In genomic region chr1:205797122-205797521, GRCh38 we compare ENCODE assay signal across 19 cellular contexts. TPM values are rescaled to one million over a fixed set of nuclear protein-coding genes. Genes with fewer than 3 reads are reported as not detected.
DNase-seq lines count a peak whose midpoint lies in the region; ATAC-seq, FAIRE-seq and TF ChIP-seq lines count a peak whose summit lies in the region.
"Had no signal": no experiment of that assay in that cellular context is flagged by ENCODE, and none has a peak within 500 bp of the region (broad histone marks: within the 10 kb centered on the region; RNA-seq: fewer than 3 reads in every experiment).

No MANE protein-coding gene starts in this region.

- TF ChIP-seq CTCF in right atrium auricular region (IDR thresholded peaks at IDR 0.05), result no peak
- TF ChIP-seq CTCF in K562 (IDR thresholded peaks at IDR 0.05 in 2 of 3, conservative IDR thresholded peaks at IDR 0.05 in 1 of 3; ENCODE audit: insufficient read depth in 2 of 3, low read depth in 1 of 3, low read length in 3 of 3), result no peak

- CTCF ChIA-PET in K562 (lab: Yijun Ruan, JAX; ENCODE audit: low intra/inter-chr PET ratio), result no interaction called here

- FAIRE-seq in K562 (lab: Jason Lieb, UNC), result no peak
- FAIRE-seq: HTR-8/SVneo had no signal

- H3K4me1 ChIP-seq in right atrium auricular region (peaks cover 0 to 32% of the 10 kb centered on the region in 2 donors), right cardiac atrium (ENCODE audit: control insufficient read depth, insufficient read depth, low read length) (peaks cover 2% of the 10 kb centered on the region), K562 (replicated peaks in 1 of 2; ENCODE audit: control insufficient read depth in 2 of 2, insufficient read depth in 2 of 2, low read length in 2 of 2) (peaks cover 6 to 19% of the 10 kb centered on the region in 2 experiments; a peak in 4 of 5 replicates)

- H3K27ac Mint-ChIP-seq in activated T-cell treated with anti-CD3 and anti-CD28 coated beads, Interleukin-2, amount 50 U/mL, for 24 hours, result peak overlapping the region; percentile 12
- H3K27ac Mint-ChIP-seq in stimulated activated effector memory CD8-positive, alpha-beta T cell treated with anti-CD3 and anti-CD28 coated beads, Interleukin-12 subunit alpha, Interleukin-12 subunit beta, amount 100 ng/mL, for 72 hours, result peak overlapping the region; percentile 75
- H3K27ac Mint-ChIP-seq: CD4-positive, alpha-beta T cell; HFFc6 had no signal

- no TSS peak for BruUV-seq in K562 (replicated peaks; lab: Mats Ljungman, UMichigan)

- H3K27ac ChIP-seq in right atrium auricular region (peak overlapping the region; percentile 16 to 37), right cardiac atrium (ENCODE audit: low read length) (no peak overlapping the region), K562 (ENCODE audit: extremely low read depth, low read depth, low read length) (no peak overlapping the region), caudate nucleus (ENCODE audit: low read depth, low read length) (no peak overlapping the region)
- H3K27ac ChIP-seq: BLaER1 treated with 17β-estradiol and CSF1 and Interleukin-3, amounts not matched to agents 10 nM and 100 nM had no signal

- peak overlapping the region in 1 of 2 experiments; percentile 23; a peak in 1 of 4 replicates for H3K9ac ChIP-seq in K562 (ENCODE audit: insufficient read depth in 1 of 2, low read depth in 2 of 2, low read length in 2 of 2)
- H3K9ac ChIP-seq: BLaER1 treated with 17β-estradiol and CSF1 and Interleukin-3, amounts not matched to agents 10 nM and 100 nM had no signal

- ATAC-seq in right cardiac atrium, result no peak
- peak; percentile 24 for ATAC-seq in K562
- no peak for ATAC-seq in stimulated activated effector memory CD8-positive, alpha-beta T cell treated with anti-CD3 and anti-CD28 coated beads, Interleukin-12 subunit alpha, Interleukin-12 subunit beta, amount 100 ng/mL, for 72 hours

- 81% methylated on average over 2 of the region's 2 CpGs for WGBS in right cardiac atrium
- WGBS in K562 (ENCODE audit: insufficient coverage, low coverage, missing lambda C conversion rate), result 39% methylated on average over 2 of the region's 2 CpGs

- no peak overlapping the region for H2AFZ ChIP-seq in K562 (ENCODE audit: low read depth, low read length)

- H3K27me3 ChIP-seq in right atrium auricular region (no peaks in the 10 kb centered on the region), right cardiac atrium (ENCODE audit: control insufficient read depth, insufficient read depth) (no peaks in the 10 kb centered on the region), K562 (ENCODE audit: control insufficient read depth in 2 of 2, insufficient read depth in 2 of 2, low read length in 2 of 2) (no peaks in the 10 kb centered on the region)
- H3K27me3 ChIP-seq: BLaER1 treated with 17β-estradiol and CSF1 and Interleukin-3, amounts not matched to agents 10 nM and 100 nM had no signal

- POLR2A ChIA-PET in K562 (lab: Yijun Ruan, JAX), result interaction anchor here (0.6 to 1.8 kb wide), 6 partner anchors 10 to 229 kb away, joined by 3 to 7 read pairs (median 4); partner anchors contain the start of gene RAB29

- H3K4me3 Mint-ChIP-seq in activated T-cell treated with anti-CD3 and anti-CD28 coated beads, Interleukin-2, amount 50 U/mL, for 24 hours, result no peak overlapping the region
- no peak overlapping the region for H3K4me3 Mint-ChIP-seq in stimulated activated effector memory CD8-positive, alpha-beta T cell treated with anti-CD3 and anti-CD28 coated beads, Interleukin-12 subunit alpha, Interleukin-12 subunit beta, amount 100 ng/mL, for 72 hours
- H3K4me3 Mint-ChIP-seq: CD4-positive, alpha-beta T cell; HFFc6 had no signal

- no peaks in the 10 kb centered on the region for H3K9me1 ChIP-seq in K562 (ENCODE audit: control insufficient read depth, insufficient read depth, low read length)

- no peak for DNase-seq in activated T-cell treated with anti-CD3 and anti-CD28 coated beads, Interleukin-2, amount 50 U/mL, for 24 hours
- no peak for DNase-seq in activated T-cell treated with anti-CD3 and anti-CD28 coated beads, Interleukin-2, amount 50 U/mL, for 1 hour
- DNase-seq in right atrium auricular region (ENCODE audit: low spot score) (no peak), right cardiac atrium (no peak), K562 (ENCODE audit: extremely low read depth in 1 of 4, low spot score in 3 of 4) (peak in 1 of 4 experiments; percentile 40), caudate nucleus (lab: John Stamatoyannopoulos, UW) (no peak), occipital lobe (lab: John Stamatoyannopoulos, UW) (no peak)
- DNase-seq in stimulated activated effector memory CD8-positive, alpha-beta T cell treated with anti-CD3 and anti-CD28 coated beads, Interleukin-12 subunit alpha, Interleukin-12 subunit beta, amount 100 ng/mL, for 72 hours (ENCODE audit: low spot score in 2 of 2), result no peak
- DNase-seq: 8988T; ACHN; Calu3; CD4-positive, alpha-beta T cell; DMS 273 treated with DMSO at 0.1 percent for 48 hours; HCEC 1CT; HFFc6 had no signal

- peaks cover 89% of the 10 kb centered on the region for H3K36me3 ChIP-seq in right atrium auricular region
- H3K36me3 ChIP-seq in K562 (ENCODE audit: control insufficient read depth, insufficient read depth, low read length), result peaks cover 69% of the 10 kb centered on the region

- peaks cover under 1% of the 10 kb centered on the region for H4K20me1 ChIP-seq in K562 (replicated peaks; ENCODE audit: control insufficient read depth, insufficient read depth, low read length)

- in situ Hi-C loops in K562 (cut with MboI), result loop anchor here (5.0 kb wide), 1 partner anchor 185 kb away; no protein-coding TSS in a partner anchor

- TF ChIP-seq POLR2A in K562 (conservative IDR thresholded peaks at IDR 0.05), result no peak

- TF ChIP-seq RAD21 in K562 (CRISPR knock-in tag; conservative IDR thresholded peaks at IDR 0.05 in 1 of 2, IDR thresholded peaks at IDR 0.05 in 1 of 2), result no peak

- intact Hi-C loops in right cardiac atrium (cut with DNase I), result loop anchor here in 2 of 4 donors (10.0 kb wide), 2 partner anchors 118 to 178 kb away; no protein-coding TSS in a partner anchor
- intact Hi-C loops in K562 (cut with micrococcal nuclease), result no loop called here

- peaks cover 86% of the 10 kb centered on the region for H3K36me3 Mint-ChIP-seq in activated T-cell treated with anti-CD3 and anti-CD28 coated beads, Interleukin-2, amount 50 U/mL, for 24 hours (ENCODE audit: low read depth)
- H3K36me3 Mint-ChIP-seq in stimulated activated effector memory CD8-positive, alpha-beta T cell treated with anti-CD3 and anti-CD28 coated beads, Interleukin-12 subunit alpha, Interleukin-12 subunit beta, amount 100 ng/mL, for 72 hours, result peaks cover 65% of the 10 kb centered on the region

- H3K27me3 Mint-ChIP-seq in activated T-cell treated with anti-CD3 and anti-CD28 coated beads, Interleukin-2, amount 50 U/mL, for 24 hours, result no peaks in the 10 kb centered on the region
- H3K27me3 Mint-ChIP-seq: CD4-positive, alpha-beta T cell had no signal

- H3K9me3 ChIP-seq in right atrium auricular region, result no peaks in the 10 kb centered on the region
- no peaks in the 10 kb centered on the region for H3K9me3 ChIP-seq in right cardiac atrium (ENCODE audit: control insufficient read depth, low read length)
- H3K9me3 ChIP-seq in K562 (replicated peaks; ENCODE audit: control insufficient read depth, insufficient read depth, low read depth, low read length), result no peaks in the 10 kb centered on the region
- H3K9me3 ChIP-seq: BLaER1 treated with 17β-estradiol and CSF1 and Interleukin-3, amounts not matched to agents 10 nM and 100 nM had no signal

- no peak for TF ChIP-seq EP300 in K562 (IDR thresholded peaks at IDR 0.05; ENCODE audit: low read length)

- no peak overlapping the region for H3K4me3 ChIP-seq in right atrium auricular region
- H3K4me3 ChIP-seq in right cardiac atrium (ENCODE audit: low read length), result no peak overlapping the region
- no peak overlapping the region for H3K4me3 ChIP-seq in K562
- H3K4me3 ChIP-seq: BLaER1 treated with 17β-estradiol and CSF1 and Interleukin-3, amounts not matched to agents 10 nM and 100 nM had no signal

- peaks cover 1% of the 10 kb centered on the region for H3K4me1 Mint-ChIP-seq in activated T-cell treated with anti-CD3 and anti-CD28 coated beads, Interleukin-2, amount 50 U/mL, for 24 hours (ENCODE audit: low read depth)
- peaks cover 11% of the 10 kb centered on the region for H3K4me1 Mint-ChIP-seq in stimulated activated effector memory CD8-positive, alpha-beta T cell treated with anti-CD3 and anti-CD28 coated beads, Interleukin-12 subunit alpha, Interleukin-12 subunit beta, amount 100 ng/mL, for 72 hours

- H3K9me3 Mint-ChIP-seq in activated T-cell treated with anti-CD3 and anti-CD28 coated beads, Interleukin-2, amount 50 U/mL, for 24 hours, result no peaks in the 10 kb centered on the region
- H3K9me3 Mint-ChIP-seq in stimulated activated effector memory CD8-positive, alpha-beta T cell treated with anti-CD3 and anti-CD28 coated beads, Interleukin-12 subunit alpha, Interleukin-12 subunit beta, amount 100 ng/mL, for 72 hours, result no peaks in the 10 kb centered on the region
- H3K9me3 Mint-ChIP-seq: CD4-positive, alpha-beta T cell; HFFc6 had no signal

- no peak overlapping the region; the same call in 1 of the 2 replicates for H3K4me2 ChIP-seq in K562 (ENCODE audit: insufficient read depth, low read length)
- H3K4me2 ChIP-seq: BLaER1 treated with 17β-estradiol and CSF1 and Interleukin-3, amounts not matched to agents 10 nM and 100 nM had no signal

- H3K79me2 ChIP-seq in K562 (ENCODE audit: control insufficient read depth, insufficient read depth, low read length), result no peaks in the 10 kb centered on the region

RNA-seq across cellular contexts. Expression of gene SLC41A1, which starts 15.9 kb away (rescaled TPM):
- total RNA-seq in right atrium auricular region, result 100 to 1,000 TPM; 204 to 255 TPM
- 100 to 1,000 TPM; 235 to 420 (median 330) TPM for total RNA-seq in right cardiac atrium
- polyA plus RNA-seq in right cardiac atrium, result 187 TPM
- total RNA-seq in K562 (2011; cell fraction: chromatin; rRNA removed; ENCODE audit: low replicate concordance), result 37.1 and 52.9 TPM in 2 replicates
- total RNA-seq in K562 (2011; cell fraction: nucleolus; rRNA removed), result 32.9 and 38.7 TPM in 2 replicates
- 41.1 and 61.4 TPM in 2 replicates for total RNA-seq in K562 (2011; cell fraction: nucleoplasm; rRNA removed)
- total RNA-seq in K562 (2014; rRNA removed), result 6.8 and 7.7 TPM in 2 replicates
- total RNA-seq in K562 (2014; rRNA removed; fragmentation: Illumina TruSeq; extraction: Trizol), result 13.4 and 13.5 TPM in 2 replicates
- 8.0 and 8.4 TPM in 2 replicates for total RNA-seq in K562 (2015; rRNA removed; fragmentation: Illumina TruSeq; extraction: Trizol)
- 17.2 and 20.5 TPM in 2 replicates for total RNA-seq in K562 (2021)
- 23.2 and 29.3 TPM in 2 replicates for polyA plus RNA-seq in K562 (2011; rRNA removed)
- 21.8 and 23.3 TPM in 2 replicates for polyA plus RNA-seq in K562 (2011; cell fraction: cytosol; rRNA removed)
- 32.7 and 46.6 TPM in 2 replicates for polyA plus RNA-seq in K562 (2011; cell fraction: nucleus; rRNA removed)
- 10.0 and 11.9 TPM in 2 replicates for polyA plus RNA-seq in K562 (2012)
- 21.0 and 26.8 TPM in 2 replicates for polyA plus RNA-seq in K562 (2014; fragmentation: Illumina TruSeq; extraction: Trizol)
- polyA plus RNA-seq in K562 (2014; fragmentation: Nextera tagmentation; extraction: Ambion mirVana), result 1 to 10 TPM; 4.1 to 5.5 TPM
- polyA plus RNA-seq in K562 (2014; rRNA removed), result 11.4 and 12.2 TPM in 2 replicates
- polyA minus RNA-seq in K562 (2011; rRNA and poly(A)+ RNA removed), result 15.4 and 21.7 TPM in 2 replicates
- polyA minus RNA-seq in K562 (2011; cell fraction: cytosol; rRNA and poly(A)+ RNA removed), result 8.3 and 13.1 TPM in 2 replicates
- polyA minus RNA-seq in K562 (2011; cell fraction: nucleus; rRNA and poly(A)+ RNA removed), result 9.1 and 9.7 TPM in 2 replicates
- 11.2 TPM for total RNA-seq in occipital lobe

RNA-seq across cellular contexts. Expression of gene RAB29, which starts 21.8 kb away (rescaled TPM):
- total RNA-seq in right atrium auricular region (10 to 100 TPM; 17.7 to 18.6 TPM), right cardiac atrium (10 to 100 TPM; 19.3 to 24.8 (median 21.4) TPM), K562 (2014; rRNA removed) (6.9 and 7.7 TPM in 2 replicates), K562 (2014; rRNA removed; fragmentation: Illumina TruSeq; extraction: Trizol) (8.5 and 10.2 TPM in 2 replicates), K562 (2015; rRNA removed; fragmentation: Illumina TruSeq; extraction: Trizol) (9.9 and 11.5 TPM in 2 replicates), K562 (2021) (7.8 and 8.0 TPM in 2 replicates), occipital lobe (11.7 TPM)
- polyA plus RNA-seq in right cardiac atrium (10.6 TPM), K562 (2011; rRNA removed) (9.9 and 17.6 TPM in 2 replicates), K562 (2014; fragmentation: Illumina TruSeq; extraction: Trizol) (11.1 and 13.9 TPM in 2 replicates), K562 (2014; fragmentation: Nextera tagmentation; extraction: Ambion mirVana) (1 to 10 TPM; 6.3 to 7.5 TPM), K562 (2014; rRNA removed) (7.2 and 10.8 TPM in 2 replicates)
- 9.7 and 12.5 TPM in 2 replicates for total RNA-seq in K562 (2011; cell fraction: chromatin; rRNA removed; ENCODE audit: low replicate concordance)
- 7.2 and 7.7 TPM in 2 replicates for total RNA-seq in K562 (2011; cell fraction: nucleolus; rRNA removed)
- 8.9 and 11.8 TPM in 2 replicates for total RNA-seq in K562 (2011; cell fraction: nucleoplasm; rRNA removed)
- 11.0 and 14.5 TPM in 2 replicates for polyA plus RNA-seq in K562 (2011; cell fraction: cytosol; rRNA removed)
- 7.4 and 13.4 TPM in 2 replicates for polyA plus RNA-seq in K562 (2011; cell fraction: nucleus; rRNA removed)
- 11.1 and 11.3 TPM in 2 replicates for polyA plus RNA-seq in K562 (2012)
- polyA minus RNA-seq in K562 (2011; rRNA and poly(A)+ RNA removed), result 6.1 and 11.9 TPM in 2 replicates
- 3.5 and 7.2 TPM in 2 replicates for polyA minus RNA-seq in K562 (2011; cell fraction: cytosol; rRNA and poly(A)+ RNA removed)
- polyA minus RNA-seq in K562 (2011; cell fraction: nucleus; rRNA and poly(A)+ RNA removed), result 4.1 and 4.8 TPM in 2 replicates

RNA-seq across cellular contexts. Expression of gene NUCKS1, which starts 47.1 kb away (rescaled TPM):
- total RNA-seq in right atrium auricular region (100 to 1,000 TPM; 109 to 128 TPM), right cardiac atrium (100 to 1,000 TPM; 224 to 277 (median 251) TPM), K562 (2014; rRNA removed) (81.9 and 87.5 TPM in 2 replicates), K562 (2014; rRNA removed; fragmentation: Illumina TruSeq; extraction: Trizol) (232 and 280 TPM in 2 replicates), K562 (2015; rRNA removed; fragmentation: Illumina TruSeq; extraction: Trizol) (236 and 244 TPM in 2 replicates), K562 (2021) (201 and 216 TPM in 2 replicates), occipital lobe (257 TPM)
- polyA plus RNA-seq in right cardiac atrium (89.9 TPM), K562 (2011; rRNA removed) (117 and 149 TPM in 2 replicates), K562 (2014; fragmentation: Illumina TruSeq; extraction: Trizol) (167 and 177 TPM in 2 replicates), K562 (2014; fragmentation: Nextera tagmentation; extraction: Ambion mirVana) (10 to 100 TPM; 66.7 to 83.4 TPM), K562 (2014; rRNA removed) (94.4 and 95.1 TPM in 2 replicates)
- total RNA-seq in K562 (2011; cell fraction: chromatin; rRNA removed; ENCODE audit: low replicate concordance), result 27.6 and 204 TPM in 2 replicates
- 10.8 and 27.2 TPM in 2 replicates for total RNA-seq in K562 (2011; cell fraction: nucleolus; rRNA removed)
- 57.1 and 92.6 TPM in 2 replicates for total RNA-seq in K562 (2011; cell fraction: nucleoplasm; rRNA removed)
- 32.1 and 83.7 TPM in 2 replicates for polyA plus RNA-seq in K562 (2011; cell fraction: cytosol; rRNA removed)
- polyA plus RNA-seq in K562 (2011; cell fraction: nucleus; rRNA removed), result 19.9 and 37.5 TPM in 2 replicates
- 80.3 and 120 TPM in 2 replicates for polyA plus RNA-seq in K562 (2012)
- polyA minus RNA-seq in K562 (2011; rRNA and poly(A)+ RNA removed), result 303 and 322 TPM in 2 replicates
- polyA minus RNA-seq in K562 (2011; cell fraction: cytosol; rRNA and poly(A)+ RNA removed), result 85.8 and 115 TPM in 2 replicates
- 23.7 and 70.9 TPM in 2 replicates for polyA minus RNA-seq in K562 (2011; cell fraction: nucleus; rRNA and poly(A)+ RNA removed)

RNA-seq across cellular contexts. Expression of gene PM20D1, which starts 52.8 kb away (rescaled TPM):
- total RNA-seq in right atrium auricular region (1 to 10 TPM; 1.2 to 1.4 TPM), right cardiac atrium (1 to 10 TPM in 3 of 4 donors, under 1 TPM in 1; 0.64 to 2.2 (median 1.6) TPM), K562 (2014; rRNA removed) (not detected in 2 replicates), K562 (2014; rRNA removed; fragmentation: Illumina TruSeq; extraction: Trizol) (not detected in 2 replicates), K562 (2015; rRNA removed; fragmentation: Illumina TruSeq; extraction: Trizol) (not detected in 2 replicates), K562 (2021) (not detected in 2 replicates), occipital lobe (not detected)
- polyA plus RNA-seq in right cardiac atrium (1.0 TPM), K562 (2011; rRNA removed) (not detected in 2 replicates), K562 (2014; fragmentation: Illumina TruSeq; extraction: Trizol) (not detected in 2 replicates), K562 (2014; fragmentation: Nextera tagmentation; extraction: Ambion mirVana) (not detected), K562 (2014; rRNA removed) (not detected in 2 replicates)
- total RNA-seq in K562 (2011; cell fraction: chromatin; rRNA removed; ENCODE audit: low replicate concordance), result not detected in 2 replicates
- not detected in 2 replicates for total RNA-seq in K562 (2011; cell fraction: nucleolus; rRNA removed)
- not detected in 2 replicates for total RNA-seq in K562 (2011; cell fraction: nucleoplasm; rRNA removed)
- not detected in 2 replicates for polyA plus RNA-seq in K562 (2011; cell fraction: cytosol; rRNA removed)
- polyA plus RNA-seq in K562 (2011; cell fraction: nucleus; rRNA removed), result not detected in 2 replicates
- 0.07 TPM in 1 of 2 replicates, not detected in the other for polyA plus RNA-seq in K562 (2012)
- polyA minus RNA-seq in K562 (2011; rRNA and poly(A)+ RNA removed), result not detected in 2 replicates
- not detected in 2 replicates for polyA minus RNA-seq in K562 (2011; cell fraction: cytosol; rRNA and poly(A)+ RNA removed)
- not detected in 2 replicates for polyA minus RNA-seq in K562 (2011; cell fraction: nucleus; rRNA and poly(A)+ RNA removed)
- total RNA-seq: Daoy, H4, HFFc6 had no signal

Comparison
In these comparisons a context has a peak if more than half of its experiments do, and no peak if none do; other contexts are left out.
1. H3K27ac ChIP-seq: peak in right atrium auricular region (2 of 2); none in right cardiac atrium (single experiment), K562 (single experiment) and caudate nucleus (single experiment).